ENCODE assay signal across 8 cellular contexts in genomic region chr2:20516646-20517341, GRCh38.
A peak's percentile ranks its signal among the peaks of the same experiment; 100 is the strongest.
DNase-seq lines count a peak whose midpoint lies in the region; ATAC-seq, FAIRE-seq and TF ChIP-seq lines count a peak whose summit lies in the region.

No MANE protein-coding gene starts in this region.

- TF ChIP-seq CTCF in H9 (conservative IDR thresholded peaks at IDR 0.05): no peak

- H2BK120ac ChIP-seq in H9 (ENCODE audit: low read depth, low read length, poor library complexity, severe bottlenecking): no peak overlapping the region

- H2BK5ac ChIP-seq in H9 (ENCODE audit: insufficient read length, low read length): no peak overlapping the region

- H3K27ac Mint-ChIP-seq in H9: no peak overlapping the region

- H2AFZ ChIP-seq in H9 (ENCODE audit: low read length): no peak overlapping the region

- H3K9me3 Mint-ChIP-seq in H9: peaks cover 6 to 8% of the 10 kb centered on the region in 2 experiments; a peak in 2 of 5 replicates

- no peak overlapping the region for H2BK20ac ChIP-seq in H9 (ENCODE audit: low read depth, low read length, poor library complexity, severe bottlenecking)

- no peak overlapping the region for H2AK5ac ChIP-seq in H9 (ENCODE audit: insufficient read length, low read length)

- H4K91ac ChIP-seq in H9 (ENCODE audit: insufficient read length, low read depth, low read length): no peak overlapping the region

- no peak overlapping the region for H3K4ac ChIP-seq in H9 (ENCODE audit: low read depth, low read length)

- no peaks in the 10 kb centered on the region for H3K23me2 ChIP-seq in H9 (ENCODE audit: insufficient read length, low read depth, low read length, poor library complexity, severe bottlenecking)

- no peaks in the 10 kb centered on the region for H3K79me2 ChIP-seq in H9 (ENCODE audit: insufficient read depth, low read length)

- no peak overlapping the region for H3K23ac ChIP-seq in H9 (ENCODE audit: insufficient read length, low read depth, low read length)

- H3K36me3 Mint-ChIP-seq in H9 (ENCODE audit: insufficient read depth in 1 of 3, low read depth in 3 of 3): peaks cover 0 to 6% (median 0%) of the 10 kb centered on the region in 3 experiments; a peak in 2 of 7 replicates

- H3T11ph ChIP-seq in H9 (ENCODE audit: low read length): no peak overlapping the region

- no peak for FAIRE-seq in urothelium cell line (lab: Jason Lieb, UNC)

- no peaks in the 10 kb centered on the region for H3K79me1 ChIP-seq in H9 (ENCODE audit: insufficient read depth, low read depth, low read length, poor library complexity, severe bottlenecking)

- no peak overlapping the region for H3K9ac ChIP-seq in H9 (ENCODE audit: extremely low read depth, insufficient read length, low read length)

- DNase-seq in C1 segment of cervical spinal cord (lab: John Stamatoyannopoulos, UW): peak in 10 of 14 donors; percentile 15 to 75 (median 53)
- no peak for DNase-seq in left ventricle myocardium superior
- peak; percentile 70 for DNase-seq in urothelium cell line (ENCODE audit: low spot score)
- no peak for DNase-seq in EL
- DNase-seq in H9: no peak
- no peak for DNase-seq in DMS53 treated with DMSO at 0.1 percent for 48 hours (lab: John Stamatoyannopoulos, UW; ENCODE audit: unreplicated experiment)

- no peaks in the 10 kb centered on the region; the same call in 1 of the 2 replicates for H3K4me1 ChIP-seq in H9 (ENCODE audit: insufficient read depth, low read length)

- H3K9me3 ChIP-seq in H9 (ENCODE audit: control insufficient read depth, low read depth, low read length): no peaks in the 10 kb centered on the region

- intact Hi-C loops in left ventricle myocardium superior (cut with micrococcal nuclease): no loop called here

- H3K4me2 ChIP-seq in H9 (ENCODE audit: insufficient read depth, insufficient read length, low read length): no peak overlapping the region

- no peak overlapping the region for H3K56ac ChIP-seq in H9 (ENCODE audit: insufficient read length, low read depth, low read length)

- H3K4me1 Mint-ChIP-seq in H9: peaks cover 15 to 16% of the 10 kb centered on the region in 2 experiments

- H4K5ac ChIP-seq in H9 (ENCODE audit: insufficient read length, low read depth, low read length): no peak overlapping the region

- no CpG with 5 or more reads among the region's 10 CpGs for WGBS in H9 (ENCODE audit: extremely low coverage, insufficient read length, low lambda C conversion rate)

- H3K27me3 Mint-ChIP-seq in H9 (ENCODE audit: low read depth): peaks cover 15% of the 10 kb centered on the region

- no peak overlapping the region for H3K18ac ChIP-seq in H9 (ENCODE audit: insufficient read length, low read depth, low read length)

- no peak overlapping the region for H3K14ac ChIP-seq in H9 (ENCODE audit: insufficient read depth, low read length)

- no peak overlapping the region for H2BK12ac ChIP-seq in H9 (ENCODE audit: insufficient read length, low read depth, low read length)

- H3K27ac ChIP-seq in H9 (ENCODE audit: insufficient read length, low read depth, low read length): no peak overlapping the region

- H2BK15ac ChIP-seq in H9 (ENCODE audit: low read depth, low read length): no peak overlapping the region

- no peaks in the 10 kb centered on the region for H3K27me3 ChIP-seq in H9 (ENCODE audit: insufficient read depth, low read length)

- no peaks in the 10 kb centered on the region for H4K20me1 ChIP-seq in H9 (ENCODE audit: control insufficient read depth, insufficient read depth, insufficient read length)

- H4K8ac ChIP-seq in H9 (replicated peaks; ENCODE audit: insufficient read length, low read depth, low read length): no peak overlapping the region

- ATAC-seq in GM21367 (IDR thresholded peaks at IDR 0.05; ENCODE audit: unreplicated experiment): peak; percentile 89
- ATAC-seq in HG03521 (IDR thresholded peaks at IDR 0.05; ENCODE audit: unreplicated experiment): peak; percentile 80
- ATAC-seq in left ventricle myocardium superior: peak; percentile 69

- H3K4me3 Mint-ChIP-seq in H9: no peak overlapping the region; a peak in 1 of 5 replicates

Comparison
In these comparisons a context has a peak if more than half of its experiments do, and no peak if none do; other contexts are left out.
1. DNase-seq: peak in C1 segment of cervical spinal cord (10 of 14) and urothelium cell line (single experiment); none in left ventricle myocardium superior (single experiment), EL (single experiment), H9 (single experiment) and DMS53 treated with DMSO at 0.1 percent for 48 hours (single experiment).
2. Peak in every context shown above with its lines, with median percentiles within 50 percentile points of each other: ATAC-seq.